In genomic region chr3:59809750-59810444, GRCh38 we compare ENCODE assay signal across 8 cellular contexts.
DNase-seq lines count a peak whose midpoint lies in the region; ATAC-seq and TF ChIP-seq lines count a peak whose summit lies in the region.

No MANE protein-coding gene starts in this region.

- H3K9me3 ChIP-seq in esophagus muscularis mucosa, result no peaks in the 10 kb centered on the region

- DNase-seq in NCI-H1105 treated with DMSO at 0.1 percent for 48 hours (lab: John Stamatoyannopoulos, UW) (peak; percentile 10), NCI-H1105 (lab: John Stamatoyannopoulos, UW) (no peak), NCI-H2227 (lab: John Stamatoyannopoulos, UW; ENCODE audit: unreplicated experiment) (peak; percentile 25), epithelial cell of esophagus (ENCODE audit: low read depth) (peak; percentile 59), putamen (ENCODE audit: low spot score) (peak; percentile 48), activated gamma-delta T cell (lab: John Stamatoyannopoulos, UW) (no peak), esophagus muscularis mucosa (ENCODE audit: extremely low spot score) (no peak)

- no peak for TF ChIP-seq EP300 in esophagus muscularis mucosa (IDR thresholded peaks at IDR 0.05)

- peak; percentile 61 for TF ChIP-seq CTCF in epithelial cell of esophagus (IDR thresholded peaks at IDR 0.05; ENCODE audit: insufficient read depth, low read depth, low read length, missing control alignments)
- TF ChIP-seq CTCF in esophagus muscularis mucosa (IDR thresholded peaks at IDR 0.05), result peak in 1 of 3 experiments; percentile 28

- no peak for TF ChIP-seq POLR2A in esophagus muscularis mucosa (IDR thresholded peaks at IDR 0.05; ENCODE audit: low read depth)

- H3K36me3 ChIP-seq in esophagus muscularis mucosa, result no peaks in the 10 kb centered on the region

- no peak overlapping the region for H3K27ac ChIP-seq in esophagus muscularis mucosa (replicated peaks in 1 of 4)

- no peak for ATAC-seq in GM19455 (IDR thresholded peaks at IDR 0.05; ENCODE audit: unreplicated experiment)

- WGBS in esophagus muscularis mucosa, result 80% methylated on average over 8 of the region's 8 CpGs

- H3K4me3 ChIP-seq in epithelial cell of esophagus (ENCODE audit: low read length) (no peak overlapping the region), esophagus muscularis mucosa (no peak overlapping the region)

- H3K27me3 ChIP-seq in esophagus muscularis mucosa, result no peaks in the 10 kb centered on the region

- peaks cover 16 to 42% (median 40%) of the 10 kb centered on the region in 4 donors for H3K4me1 ChIP-seq in esophagus muscularis mucosa

- intact Hi-C loops in esophagus muscularis mucosa (cut with DNase I), result no loop called here

Comparison
In these comparisons a context has a peak if more than half of its experiments do, and no peak if none do; other contexts are left out.
1. DNase-seq: peak in NCI-H1105 treated with DMSO at 0.1 percent for 48 hours (single experiment), NCI-H2227 (single experiment), epithelial cell of esophagus (single experiment) and putamen (single experiment); none in NCI-H1105 (single experiment), activated gamma-delta T cell (single experiment) and esophagus muscularis mucosa (single experiment).